ENCODE assay signal across 17 cellular contexts in genomic region chr6:87661016-87661415, GRCh38. TPM values are rescaled to one million over a fixed set of nuclear protein-coding genes. Genes with fewer than 3 reads are reported as not detected.
A peak's percentile ranks its signal among the peaks of the same experiment; 100 is the strongest.
DNase-seq lines count a peak whose midpoint lies in the region; ATAC-seq and TF ChIP-seq lines count a peak whose summit lies in the region.
"Had no signal": no experiment of that assay in that cellular context is flagged by ENCODE, and none has a peak within 500 bp of the region (broad histone marks: within the 10 kb centered on the region; RNA-seq: fewer than 3 reads in every experiment).

No MANE protein-coding gene starts in this region.

- DNase-seq in left ventricle myocardium inferior (no peak), Right ventricle myocardium inferior (ENCODE audit: missing footprints) (no peak), NOMO-1 treated with DMSO at 0.1 percent for 48 hours (lab: John Stamatoyannopoulos, UW; ENCODE audit: unreplicated experiment) (peak; percentile 51), foreskin fibroblast (peak; percentile 59 to 75), DMS153 (lab: John Stamatoyannopoulos, UW) (no peak), suprapubic skin (ENCODE audit: low spot score in 2 of 2) (no peak)
- DNase-seq: ACHN; activated CD4-positive, alpha-beta T cell treated with anti-CD3 and anti-CD28 coated beads for 4 hours; activated naive CD8-positive, alpha-beta T cell treated with anti-CD3 and anti-CD28 coated beads for 36 hours; heart left ventricle; kidney; mucosa of descending colon; NCI-H1048; pancreas; stimulated activated CD4-positive, alpha-beta T cell treated with anti-CD3 and anti-CD28 coated beads, Interleukin-15, amount 100 ng/mL, for 24 hours had no signal

- H3K9me3 ChIP-seq in left ventricle myocardium inferior (replicated peaks) (no peaks in the 10 kb centered on the region), subcutaneous abdominal adipose tissue (ENCODE audit: control insufficient read depth in 5 of 5, low read length in 5 of 5) (no peaks in the 10 kb centered on the region), suprapubic skin (no peaks in the 10 kb centered on the region)
- H3K9me3 ChIP-seq: heart left ventricle, mucosa of descending colon, pancreas had no signal

- H3K27ac ChIP-seq in left ventricle myocardium inferior (replicated peaks) (peak overlapping the region; percentile 57), subcutaneous abdominal adipose tissue (ENCODE audit: low read depth, low read length) (peak overlapping the region; percentile 56), suprapubic skin (no peak overlapping the region)
- H3K27ac ChIP-seq: pancreas had no signal

- TF ChIP-seq CTCF in left ventricle myocardium inferior (IDR thresholded peaks at IDR 0.05; ENCODE audit: borderline replicate concordance) (no peak), foreskin fibroblast (IDR thresholded peaks at IDR 0.05; ENCODE audit: low read depth, low read length) (no peak), suprapubic skin (IDR thresholded peaks at IDR 0.05) (no peak)

- TF ChIP-seq POLR2A in suprapubic skin (IDR thresholded peaks at IDR 0.05) = no peak

- H3K27me3 ChIP-seq in left ventricle myocardium inferior (ENCODE audit: low read depth) (no peaks in the 10 kb centered on the region), subcutaneous abdominal adipose tissue (ENCODE audit: control insufficient read depth in 5 of 5, insufficient read depth in 4 of 5, low read length in 5 of 5) (no peaks in the 10 kb centered on the region), suprapubic skin (no peaks in the 10 kb centered on the region)
- H3K27me3 ChIP-seq: heart left ventricle, pancreas had no signal

- H3K36me3 ChIP-seq in left ventricle myocardium inferior (peaks cover 29% of the 10 kb centered on the region), subcutaneous abdominal adipose tissue (ENCODE audit: control insufficient read depth in 5 of 5, insufficient read depth in 5 of 5, low read length in 5 of 5) (peaks cover 0 to 11% (median 2%) of the 10 kb centered on the region in 5 donors), suprapubic skin (peaks cover 15% of the 10 kb centered on the region)

- no peak for TF ChIP-seq EP300 in suprapubic skin (IDR thresholded peaks at IDR 0.05)

- ATAC-seq in Right ventricle myocardium inferior (no peak), GM21390 (IDR thresholded peaks at IDR 0.05; ENCODE audit: unreplicated experiment) (no peak)
- ATAC-seq: mucosa of descending colon, pancreas had no signal

- intact Hi-C loops in left ventricle myocardium inferior (cut with micrococcal nuclease) (no loop called here), Right ventricle myocardium inferior (cut with DNase I) (no loop called here)

- WGBS in suprapubic skin = 97% methylated on average over 1 of the region's 1 CpG

- H3K4me3 ChIP-seq in left ventricle myocardium inferior = no peak overlapping the region
- no peak overlapping the region for H3K4me3 ChIP-seq in foreskin fibroblast (ENCODE audit: low read depth in 1 of 2, low read length in 2 of 2)
- H3K4me3 ChIP-seq in subcutaneous abdominal adipose tissue (ENCODE audit: low read depth in 1 of 5, low read length in 5 of 5) = no peak overlapping the region
- H3K4me3 ChIP-seq in suprapubic skin = no peak overlapping the region
- H3K4me3 ChIP-seq: heart left ventricle, mucosa of descending colon, pancreas had no signal

- H3K9ac ChIP-seq in subcutaneous abdominal adipose tissue (ENCODE audit: low read length in 5 of 5) = no peak overlapping the region

- peaks cover 49% of the 10 kb centered on the region for H3K4me1 ChIP-seq in left ventricle myocardium inferior
- peaks cover 0 to 35% (median 0%) of the 10 kb centered on the region in 5 donors for H3K4me1 ChIP-seq in subcutaneous abdominal adipose tissue (ENCODE audit: control insufficient read depth in 5 of 5, insufficient read depth in 5 of 5, low read length in 5 of 5)
- H3K4me1 ChIP-seq in suprapubic skin = no peaks in the 10 kb centered on the region
- H3K4me1 ChIP-seq: pancreas had no signal

RNA-seq across cellular contexts. Expression of gene AKIRIN2, which starts 41.0 kb away (rescaled TPM):
- total RNA-seq in left ventricle myocardium inferior (42.3 TPM), Right ventricle myocardium inferior (36.1 TPM), suprapubic skin (10 to 100 TPM; 15.3 to 35.4 (median 29.2) TPM)

Comparison
In these comparisons a context has a peak if more than half of its experiments do, and no peak if none do; other contexts are left out.
1. DNase-seq: peak in NOMO-1 treated with DMSO at 0.1 percent for 48 hours (single experiment) and foreskin fibroblast (2 of 2); none in left ventricle myocardium inferior (single experiment), Right ventricle myocardium inferior (single experiment), DMS153 (single experiment) and suprapubic skin (0 of 2).